Comparison of ENCODE assay signal across 14 cellular contexts in the genomic region with DNA sequence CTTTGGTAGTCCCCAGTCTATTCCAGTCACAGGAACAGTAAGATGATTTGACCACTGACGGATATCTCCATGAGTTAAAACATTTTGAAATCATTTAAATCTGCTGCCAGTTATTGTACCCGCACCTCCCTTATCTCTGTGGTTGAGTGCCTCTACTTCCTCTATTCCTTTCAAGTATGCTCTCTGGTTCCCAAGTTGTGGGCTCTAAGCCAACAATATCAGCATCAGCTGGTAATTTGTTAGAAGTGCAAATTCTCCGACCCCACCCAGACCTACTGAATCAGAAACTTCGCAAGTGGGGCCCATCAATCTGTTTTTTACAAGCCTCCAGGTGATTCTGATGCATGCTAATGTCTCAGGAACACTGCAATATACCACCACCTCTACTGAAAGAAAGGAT.
A peak's percentile ranks its signal among the peaks of the same experiment; 100 is the strongest.
DNase-seq lines count a peak whose midpoint lies in the region; ATAC-seq lines count a peak whose summit lies in the region.
"Had no signal": no experiment of that assay in that cellular context is flagged by ENCODE, and none has a peak within 500 bp of the region (broad histone marks: within the 10 kb centered on the region; RNA-seq: fewer than 3 reads in every experiment).

No MANE protein-coding gene starts in this region.

- no peaks in the 10 kb centered on the region for H3K9me3 Mint-ChIP-seq in stimulated activated naive B cell treated with anti-CD40 and anti-IgM and Interleukin-4, amounts not matched to agents 10 μg/mL and 1 μg/mL and 100 μg/mL, for 72 hours
- H3K9me3 Mint-ChIP-seq: central memory CD8-positive, alpha-beta T cell had no signal

- H3K4me1 Mint-ChIP-seq in stimulated activated naive B cell treated with anti-CD40 and anti-IgM and Interleukin-4, amounts not matched to agents 10 μg/mL and 1 μg/mL and 100 μg/mL, for 72 hours = peaks cover 0 to 6% of the 10 kb centered on the region in 2 donors
- H3K4me1 Mint-ChIP-seq: central memory CD8-positive, alpha-beta T cell had no signal

- in situ Hi-C loops in KBM-7 (cut with MboI; ENCODE audit: low pct_unique_long_range_greater_than_20kb, low sequenced_read_pairs) = no loop called here

- peak; percentile 33 for ATAC-seq in HG02763 (IDR thresholded peaks at IDR 0.05; ENCODE audit: unreplicated experiment)
- peak; percentile 55 to 68 for ATAC-seq in stimulated activated naive B cell treated with anti-CD40 and anti-IgM and Interleukin-4, amounts not matched to agents 10 μg/mL and 1 μg/mL and 100 μg/mL, for 72 hours (replicated peaks)

- H3K27ac Mint-ChIP-seq in stimulated activated naive B cell treated with anti-CD40 and anti-IgM and Interleukin-4, amounts not matched to agents 10 μg/mL and 1 μg/mL and 100 μg/mL, for 72 hours = no peak overlapping the region

- H3K27me3 Mint-ChIP-seq in stimulated activated naive B cell treated with anti-CD40 and anti-IgM and Interleukin-4, amounts not matched to agents 10 μg/mL and 1 μg/mL and 100 μg/mL, for 72 hours = peaks cover 30 to 42% of the 10 kb centered on the region in 2 donors

- no peak overlapping the region for H3K4me3 Mint-ChIP-seq in stimulated activated naive B cell treated with anti-CD40 and anti-IgM and Interleukin-4, amounts not matched to agents 10 μg/mL and 1 μg/mL and 100 μg/mL, for 72 hours
- H3K4me3 Mint-ChIP-seq: central memory CD8-positive, alpha-beta T cell had no signal

- H3K36me3 Mint-ChIP-seq in stimulated activated naive B cell treated with anti-CD40 and anti-IgM and Interleukin-4, amounts not matched to agents 10 μg/mL and 1 μg/mL and 100 μg/mL, for 72 hours = no peaks in the 10 kb centered on the region

- peak; percentile 30 for DNase-seq in DMS79 treated with DMSO at 0.1 percent for 48 hours (lab: John Stamatoyannopoulos, UW)
- DNase-seq in DMS79 (lab: John Stamatoyannopoulos, UW) = no peak
- peak; percentile 84 for DNase-seq in KBM-7
- no peak for DNase-seq in stimulated activated naive B cell treated with anti-CD40 and anti-IgM and Interleukin-4, amounts not matched to agents 10 μg/mL and 1 μg/mL and 100 μg/mL, for 72 hours
- no peak for DNase-seq in activated CD4-positive, alpha-beta T cell treated with anti-CD3 and anti-CD28 coated beads, Interleukin-2, amount 50 U/mL, for 48 hours
- DNase-seq in superior temporal gyrus (ENCODE audit: extremely low spot score) = no peak
- DNase-seq in RPMI8226 = no peak
- DNase-seq: activated effector memory CD4-positive, alpha-beta T cell treated with Interleukin-2 at 50 U/mL for 16 hours; kidney; NCI-H2107; stimulated activated CD4-positive, alpha-beta T cell treated with anti-CD3 and anti-CD28 coated beads, Interleukin-15, amount 100 ng/mL, for 24 hours; stimulated activated naive CD4-positive, alpha-beta T cell had no signal

Comparison
In these comparisons a context has a peak if more than half of its experiments do, and no peak if none do; other contexts are left out.
1. DNase-seq: peak in DMS79 treated with DMSO at 0.1 percent for 48 hours (single experiment) and KBM-7 (single experiment); none in DMS79 (single experiment), stimulated activated naive B cell treated with anti-CD40 and anti-IgM and Interleukin-4, amounts not matched to agents 10 μg/mL and 1 μg/mL and 100 μg/mL, for 72 hours (single experiment), activated CD4-positive, alpha-beta T cell treated with anti-CD3 and anti-CD28 coated beads, Interleukin-2, amount 50 U/mL, for 48 hours (0 of 2), superior temporal gyrus (single experiment) and RPMI8226 (single experiment).